Comparison of ENCODE assay signal across 1 cellular context in genomic region chr15:74422370-74422722, GRCh38.
TF ChIP-seq lines count a peak whose summit lies in the region.

No MANE protein-coding gene starts in this region.

TF ChIP-seq in GM23338, 12 proteins besides CTCF, POLR2A, EP300 and RAD21 (continued from another document):
- TF ChIP-seq, protein P1, sequence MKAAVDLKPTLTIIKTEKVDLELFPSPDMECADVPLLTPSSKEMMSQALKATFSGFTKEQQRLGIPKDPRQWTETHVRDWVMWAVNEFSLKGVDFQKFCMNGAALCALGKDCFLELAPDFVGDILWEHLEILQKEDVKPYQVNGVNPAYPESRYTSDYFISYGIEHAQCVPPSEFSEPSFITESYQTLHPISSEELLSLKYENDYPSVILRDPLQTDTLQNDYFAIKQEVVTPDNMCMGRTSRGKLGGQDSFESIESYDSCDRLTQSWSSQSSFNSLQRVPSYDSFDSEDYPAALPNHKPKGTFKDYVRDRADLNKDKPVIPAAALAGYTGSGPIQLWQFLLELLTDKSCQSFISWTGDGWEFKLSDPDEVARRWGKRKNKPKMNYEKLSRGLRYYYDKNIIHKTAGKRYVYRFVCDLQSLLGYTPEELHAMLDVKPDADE (IDR thresholded peaks at IDR 0.05), result no peak
- TF ChIP-seq NANOG (IDR thresholded peaks at IDR 0.05; ENCODE audit: borderline replicate concordance), result no peak
- TF ChIP-seq, protein P2, sequence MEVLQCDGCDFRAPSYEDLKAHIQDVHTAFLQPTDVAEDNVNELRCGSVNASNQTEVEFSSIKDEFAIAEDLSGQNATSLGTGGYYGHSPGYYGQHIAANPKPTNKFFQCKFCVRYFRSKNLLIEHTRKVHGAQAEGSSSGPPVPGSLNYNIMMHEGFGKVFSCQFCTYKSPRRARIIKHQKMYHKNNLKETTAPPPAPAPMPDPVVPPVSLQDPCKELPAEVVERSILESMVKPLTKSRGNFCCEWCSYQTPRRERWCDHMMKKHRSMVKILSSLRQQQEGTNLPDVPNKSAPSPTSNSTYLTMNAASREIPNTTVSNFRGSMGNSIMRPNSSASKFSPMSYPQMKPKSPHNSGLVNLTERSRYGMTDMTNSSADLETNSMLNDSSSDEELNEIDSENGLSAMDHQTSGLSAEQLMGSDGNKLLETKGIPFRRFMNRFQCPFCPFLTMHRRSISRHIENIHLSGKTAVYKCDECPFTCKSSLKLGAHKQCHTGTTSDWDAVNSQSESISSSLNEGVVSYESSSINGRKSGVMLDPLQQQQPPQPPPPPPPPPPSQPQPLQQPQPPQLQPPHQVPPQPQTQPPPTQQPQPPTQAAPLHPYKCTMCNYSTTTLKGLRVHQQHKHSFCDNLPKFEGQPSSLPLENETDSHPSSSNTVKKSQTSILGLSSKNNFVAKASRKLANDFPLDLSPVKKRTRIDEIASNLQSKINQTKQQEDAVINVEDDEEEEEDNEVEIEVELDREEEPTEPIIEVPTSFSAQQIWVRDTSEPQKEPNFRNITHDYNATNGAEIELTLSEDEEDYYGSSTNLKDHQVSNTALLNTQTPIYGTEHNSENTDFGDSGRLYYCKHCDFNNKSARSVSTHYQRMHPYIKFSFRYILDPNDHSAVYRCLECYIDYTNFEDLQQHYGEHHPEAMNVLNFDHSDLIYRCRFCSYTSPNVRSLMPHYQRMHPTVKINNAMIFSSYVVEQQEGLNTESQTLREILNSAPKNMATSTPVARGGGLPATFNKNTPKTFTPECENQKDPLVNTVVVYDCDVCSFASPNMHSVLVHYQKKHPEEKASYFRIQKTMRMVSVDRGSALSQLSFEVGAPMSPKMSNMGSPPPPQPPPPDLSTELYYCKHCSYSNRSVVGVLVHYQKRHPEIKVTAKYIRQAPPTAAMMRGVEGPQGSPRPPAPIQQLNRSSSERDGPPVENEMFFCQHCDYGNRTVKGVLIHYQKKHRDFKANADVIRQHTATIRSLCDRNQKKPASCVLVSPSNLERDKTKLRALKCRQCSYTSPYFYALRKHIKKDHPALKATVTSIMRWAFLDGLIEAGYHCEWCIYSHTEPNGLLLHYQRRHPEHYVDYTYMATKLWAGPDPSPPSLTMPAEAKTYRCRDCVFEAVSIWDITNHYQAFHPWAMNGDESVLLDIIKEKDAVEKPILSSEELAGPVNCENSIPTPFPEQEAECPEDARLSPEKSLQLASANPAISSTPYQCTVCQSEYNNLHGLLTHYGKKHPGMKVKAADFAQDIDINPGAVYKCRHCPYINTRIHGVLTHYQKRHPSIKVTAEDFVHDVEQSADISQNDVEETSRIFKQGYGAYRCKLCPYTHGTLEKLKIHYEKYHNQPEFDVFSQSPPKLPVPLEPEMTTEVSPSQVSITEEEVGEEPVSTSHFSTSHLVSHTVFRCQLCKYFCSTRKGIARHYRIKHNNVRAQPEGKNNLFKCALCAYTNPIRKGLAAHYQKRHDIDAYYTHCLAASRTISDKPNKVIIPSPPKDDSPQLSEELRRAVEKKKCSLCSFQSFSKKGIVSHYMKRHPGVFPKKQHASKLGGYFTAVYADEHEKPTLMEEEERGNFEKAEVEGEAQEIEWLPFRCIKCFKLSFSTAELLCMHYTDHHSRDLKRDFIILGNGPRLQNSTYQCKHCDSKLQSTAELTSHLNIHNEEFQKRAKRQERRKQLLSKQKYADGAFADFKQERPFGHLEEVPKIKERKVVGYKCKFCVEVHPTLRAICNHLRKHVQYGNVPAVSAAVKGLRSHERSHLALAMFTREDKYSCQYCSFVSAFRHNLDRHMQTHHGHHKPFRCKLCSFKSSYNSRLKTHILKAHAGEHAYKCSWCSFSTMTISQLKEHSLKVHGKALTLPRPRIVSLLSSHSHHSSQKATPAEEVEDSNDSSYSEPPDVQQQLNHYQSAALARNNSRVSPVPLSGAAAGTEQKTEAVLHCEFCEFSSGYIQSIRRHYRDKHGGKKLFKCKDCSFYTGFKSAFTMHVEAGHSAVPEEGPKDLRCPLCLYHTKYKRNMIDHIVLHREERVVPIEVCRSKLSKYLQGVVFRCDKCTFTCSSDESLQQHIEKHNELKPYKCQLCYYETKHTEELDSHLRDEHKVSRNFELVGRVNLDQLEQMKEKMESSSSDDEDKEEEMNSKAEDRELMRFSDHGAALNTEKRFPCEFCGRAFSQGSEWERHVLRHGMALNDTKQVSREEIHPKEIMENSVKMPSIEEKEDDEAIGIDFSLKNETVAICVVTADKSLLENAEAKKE (CRISPR knock-in tag; IDR thresholded peaks at IDR 0.05), result no peak
